1 cellular context compared by ENCODE assay signal in the genomic region with DNA sequence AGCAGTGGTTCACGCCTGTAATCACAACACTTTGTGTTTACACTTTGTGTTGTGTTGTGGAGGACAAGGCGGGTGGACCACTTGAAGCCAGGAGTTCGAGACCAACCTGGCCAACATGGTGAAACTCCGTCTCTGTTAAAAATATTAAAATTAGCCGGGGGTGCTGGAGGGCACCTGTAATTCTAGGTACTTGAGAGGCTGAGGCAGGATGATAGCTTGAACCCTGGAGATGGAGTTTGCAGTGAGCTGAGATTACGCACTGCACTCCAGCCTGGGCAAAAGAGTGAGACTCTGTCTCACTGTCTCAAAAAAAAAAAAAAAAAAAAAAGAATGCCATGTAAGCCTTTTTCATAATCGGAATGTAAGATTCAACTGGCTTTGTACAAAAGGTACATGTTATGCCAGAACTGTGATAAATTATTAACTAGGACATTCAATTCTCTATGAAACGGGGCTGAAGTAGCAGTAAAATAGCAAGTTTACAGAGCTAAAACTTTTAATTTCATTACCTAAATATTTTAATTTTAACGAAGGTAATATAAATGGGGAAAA.
A peak's percentile ranks its signal among the peaks of the same experiment; 100 is the strongest.
TF ChIP-seq lines count a peak whose summit lies in the region.

No MANE protein-coding gene starts in this region.

TF ChIP-seq in K562, 482 proteins besides CTCF, POLR2A, EP300 and RAD21:
- TF ChIP-seq ZNF316 (IDR thresholded peaks at IDR 0.05) = peak; percentile 35; the same call in 1 of the 2 replicates
- no peak for TF ChIP-seq ZNF224 (CRISPR knock-in tag; IDR thresholded peaks at IDR 0.05)
- no peak for TF ChIP-seq PHF8 (IDR thresholded peaks at IDR 0.05; ENCODE audit: borderline replicate concordance, low read length)
- no peak for TF ChIP-seq ZNF324 (CRISPR knock-in tag; IDR thresholded peaks at IDR 0.05)
- no peak for TF ChIP-seq BRCA1 (IDR thresholded peaks at IDR 0.05)
- no peak for TF ChIP-seq BRCA1 (CRISPR knock-in tag; IDR thresholded peaks at IDR 0.05)
- no peak for TF ChIP-seq ZNF764 (CRISPR knock-in tag; IDR thresholded peaks at IDR 0.05; ENCODE audit: low read depth)
- no peak for TF ChIP-seq GTF2E2 (tag; IDR thresholded peaks at IDR 0.05)
